Comparison of ENCODE assay signal across 11 cellular contexts in the genomic region with DNA sequence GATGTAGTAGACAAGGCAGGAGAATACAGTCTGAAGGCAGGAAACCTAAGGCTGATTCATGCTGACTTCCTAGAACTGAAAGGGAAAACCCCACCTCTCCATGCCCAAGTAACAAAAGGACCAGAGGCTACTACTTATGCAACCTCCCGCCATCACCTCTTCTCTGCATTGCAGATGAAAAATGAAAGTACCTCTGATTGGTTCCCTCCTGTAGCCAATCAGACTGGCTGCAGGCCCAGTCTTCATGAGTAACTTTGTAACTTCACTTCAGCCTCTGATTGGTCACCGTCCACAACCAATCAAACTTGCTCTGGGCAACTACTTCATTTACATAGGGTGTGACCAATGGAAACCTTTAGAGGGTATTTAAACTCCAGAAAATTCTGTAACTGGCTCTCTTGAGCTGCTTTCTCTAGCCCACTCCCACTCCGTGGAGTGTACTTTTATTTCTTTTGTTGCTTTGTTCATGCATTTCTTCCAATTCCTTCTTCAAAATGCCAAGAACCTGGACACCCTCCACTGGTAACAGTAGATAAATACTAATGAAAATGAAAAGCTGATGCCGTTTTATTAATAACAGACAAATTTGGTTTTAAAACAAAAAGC. TPM values are rescaled to one million over a fixed set of nuclear protein-coding genes. Genes with fewer than 3 reads are reported as not detected.
A peak's percentile ranks its signal among the peaks of the same experiment; 100 is the strongest.
DNase-seq lines count a peak whose midpoint lies in the region; ATAC-seq, FAIRE-seq and TF ChIP-seq lines count a peak whose summit lies in the region.
"Had no signal": no experiment of that assay in that cellular context is flagged by ENCODE, and none has a peak within 500 bp of the region (broad histone marks: within the 10 kb centered on the region; RNA-seq: fewer than 3 reads in every experiment).

No MANE protein-coding gene starts in this region.

- no peak overlapping the region for H3K9ac ChIP-seq in GM12878 (ENCODE audit: control insufficient read depth, insufficient read depth, low read length)

- peak; percentile 76 for DNase-seq in activated CD8-positive, alpha-beta memory T cell treated with anti-CD3 and anti-CD28 coated beads, Interleukin-2, amount 10 ng/mL, durations not matched to agents 7 days and 5 days
- DNase-seq in activated CD8-positive, alpha-beta memory T cell treated with anti-CD3 and anti-CD28 coated beads, Interleukin-2, amount 50 U/mL, for 4 hours: no peak
- DNase-seq in OCI-LY7 (ENCODE audit: low spot score) (peak; percentile 10), GM12878 (ENCODE audit: low read depth, low spot score) (no peak), coronary artery (ENCODE audit: low spot score) (no peak), mucosa of gallbladder (ENCODE audit: low spot score) (no peak)
- DNase-seq in stimulated activated CD4-positive, alpha-beta T cell treated with anti-CD3 and anti-CD28 coated beads, TNF-alpha, amount 100 ng/mL, for 48 hours (ENCODE audit: low read depth in 3 of 3): peak in 2 of 3 donors; percentile 45 to 52
- DNase-seq: activated effector memory CD4-positive, alpha-beta T cell treated with anti-CD3 and anti-CD28 coated beads, Interleukin-2, amount 50 U/mL, for 16 hours; CD4-positive, alpha-beta T cell; stomach had no signal

- H3K4me1 ChIP-seq in OCI-LY7 (ENCODE audit: insufficient read depth, low read length, poor library complexity, severe bottlenecking) (no peaks in the 10 kb centered on the region), GM12878 (ENCODE audit: control insufficient read depth, insufficient read depth, low read length) (peaks cover 8% of the 10 kb centered on the region)

- peak overlapping the region; percentile 12 for H3K4me3 Mint-ChIP-seq in activated CD8-positive, alpha-beta memory T cell treated with anti-CD3 and anti-CD28 coated beads, Interleukin-2, amount 10 ng/mL, durations not matched to agents 7 days and 5 days
- H3K4me3 Mint-ChIP-seq: CD4-positive, alpha-beta T cell had no signal

- POLR2A ChIA-PET in OCI-LY7 (lab: Charles Lee) (interaction anchor here (1.1 kb wide), 1 partner anchor 9 kb away, joined by 6 read pairs; no protein-coding TSS in a partner anchor), GM12878 (lab: Charles Lee) (no interaction called here)

- H2AFZ ChIP-seq in OCI-LY7 (ENCODE audit: low read length) (no peak overlapping the region), GM12878 (ENCODE audit: control insufficient read depth, low read depth, low read length) (no peak overlapping the region)

- no peak for FAIRE-seq in GM12878 (lab: Jason Lieb, UNC)

- peak; percentile 93 for ATAC-seq in activated CD8-positive, alpha-beta memory T cell treated with anti-CD3 and anti-CD28 coated beads, Interleukin-2, amount 10 ng/mL, durations not matched to agents 7 days and 5 days
- ATAC-seq in GM12878 (peak; percentile 79), GM19467 (IDR thresholded peaks at IDR 0.05; ENCODE audit: unreplicated experiment) (no peak)

- RAD21 ChIA-PET in GM12878 (lab: Charles Lee; ENCODE audit: unreplicated experiment): no interaction called here

- peaks cover 4 to 6% of the 10 kb centered on the region in 2 experiments for H3K27me3 ChIP-seq in GM12878 (replicated peaks in 1 of 2; ENCODE audit: control insufficient read depth in 2 of 2, insufficient read depth in 2 of 2, low read length in 1 of 2)

- H3K4me2 ChIP-seq in OCI-LY7 (ENCODE audit: low read length) (no peak overlapping the region), GM12878 (ENCODE audit: control insufficient read depth, insufficient read depth) (no peak overlapping the region)

- H3K9me2 ChIP-seq in OCI-LY7 (ENCODE audit: insufficient read depth, low read length): no peaks in the 10 kb centered on the region

- in situ Hi-C loops in GM12878 (cut with MboI): no loop called here

- SMC1A ChIA-PET in GM12878 (lab: Charles Lee; ENCODE audit: uncharacterized antibody, unreplicated experiment): interaction anchor here (0.7 to 0.9 kb wide), 2 partner anchors 15 to 47 kb away, joined by 3 read pairs; no protein-coding TSS in a partner anchor

- intact Hi-C loops in OCI-LY7 (cut with micrococcal nuclease; ENCODE audit: unreplicated experiment): no loop called here
- intact Hi-C loops in GM12878 (cut with micrococcal nuclease; ENCODE audit: unreplicated experiment): no loop called here

- H3K27ac Mint-ChIP-seq in activated CD8-positive, alpha-beta memory T cell treated with anti-CD3 and anti-CD28 coated beads, Interleukin-2, amount 10 ng/mL, durations not matched to agents 7 days and 5 days: no peak overlapping the region
- H3K27ac Mint-ChIP-seq: CD4-positive, alpha-beta T cell had no signal

- H3K79me2 ChIP-seq in OCI-LY7 (ENCODE audit: insufficient read depth, low read depth, low read length): no peaks in the 10 kb centered on the region
- H3K79me2 ChIP-seq in GM12878 (ENCODE audit: control insufficient read depth, insufficient read depth, low read length): no peaks in the 10 kb centered on the region

- H3K27ac ChIP-seq in OCI-LY7 (ENCODE audit: low read depth, low read length, poor library complexity, severe bottlenecking): no peak overlapping the region
- no peak overlapping the region for H3K27ac ChIP-seq in GM12878 (ENCODE audit: control insufficient read depth, insufficient read depth)
- no peak overlapping the region for H3K27ac ChIP-seq in coronary artery
- H3K27ac ChIP-seq: stomach had no signal

- H3K9me3 ChIP-seq in OCI-LY7 (ENCODE audit: low read length) (no peaks in the 10 kb centered on the region), GM12878 (replicated peaks; ENCODE audit: control insufficient read depth, insufficient read depth, low read length) (no peaks in the 10 kb centered on the region; the same call in 1 of the 3 replicates)

- H3K36me3 ChIP-seq in OCI-LY7 (ENCODE audit: insufficient read depth, low read length) (no peaks in the 10 kb centered on the region), GM12878 (ENCODE audit: control insufficient read depth in 2 of 2, insufficient read depth in 2 of 2, low read length in 1 of 2) (no peaks in the 10 kb centered on the region)
- H3K36me3 ChIP-seq: stomach had no signal

- CTCF ChIA-PET in activated CD8-positive, alpha-beta memory T cell treated with anti-CD3 and anti-CD28 coated beads, Interleukin-2, amount 10 ng/mL, durations not matched to agents 7 days and 5 days (lab: Charles Lee): interaction anchor here (1.0 to 1.3 kb wide), 3 partner anchors 8 to 149 kb away, joined by 3 to 5 read pairs (median 3); partner anchors contain the start of gene GDPD5
- CTCF ChIA-PET in OCI-LY7 (lab: Charles Lee; ENCODE audit: unreplicated experiment) (no interaction called here), GM12878 (lab: Yijun Ruan, JAX) (interaction anchor here (0.7 to 2.4 kb wide), 3 partner anchors 8 to 39 kb away, joined by 3 to 6 read pairs (median 4); no protein-coding TSS in a partner anchor)

- no peak for TF ChIP-seq RAD21 in GM12878 (IDR thresholded peaks at IDR 0.05; ENCODE audit: insufficient read depth, low read depth, low read length)

- H3K4me3 ChIP-seq in OCI-LY7 (ENCODE audit: low read depth, low read length, poor library complexity, severe bottlenecking) (no peak overlapping the region), GM12878 (no peak overlapping the region), coronary artery (no peak overlapping the region)
- H3K4me3 ChIP-seq: stomach had no signal

- H4K20me1 ChIP-seq in OCI-LY7 (ENCODE audit: insufficient read depth, low read length) (no peaks in the 10 kb centered on the region), GM12878 (ENCODE audit: control insufficient read depth, insufficient read depth) (no peaks in the 10 kb centered on the region)

- peaks cover 64% of the 10 kb centered on the region for H3K27me3 Mint-ChIP-seq in activated CD8-positive, alpha-beta memory T cell treated with anti-CD3 and anti-CD28 coated beads, Interleukin-2, amount 10 ng/mL, durations not matched to agents 7 days and 5 days

- no peak for TF ChIP-seq CTCF in OCI-LY7 (conservative IDR thresholded peaks at IDR 0.05; ENCODE audit: low read length)
- TF ChIP-seq CTCF in GM12878 (IDR thresholded peaks at IDR 0.05 in 2 of 3, conservative IDR thresholded peaks at IDR 0.05 in 1 of 3; ENCODE audit: control insufficient read depth in 2 of 3, extremely low read depth in 1 of 3, insufficient read depth in 1 of 3, low read depth in 3 of 3, low read length in 3 of 3): no peak
- TF ChIP-seq CTCF in coronary artery (IDR thresholded peaks at IDR 0.05): no peak

- 62% methylated on average over 4 of the region's 4 CpGs for WGBS in GM12878 (ENCODE audit: insufficient coverage, insufficient replicate concordance, low lambda C conversion rate, missing lambda C conversion rate)

- no TSS peak for BruUV-seq in OCI-LY7 (replicated peaks; lab: Mats Ljungman, UMichigan)
- no TSS peak for BruUV-seq in GM12878 (replicated peaks; lab: Mats Ljungman, UMichigan)

- no peak for TF ChIP-seq EP300 in GM12878 (IDR thresholded peaks at IDR 0.05; ENCODE audit: borderline replicate concordance in 1 of 2, control insufficient read depth in 1 of 2, low read depth in 2 of 2, low read length in 2 of 2)

- peaks cover 4% of the 10 kb centered on the region for H3K36me3 Mint-ChIP-seq in activated CD8-positive, alpha-beta memory T cell treated with anti-CD3 and anti-CD28 coated beads, Interleukin-2, amount 10 ng/mL, durations not matched to agents 7 days and 5 days

- peaks cover 3% of the 10 kb centered on the region for H3K9me3 Mint-ChIP-seq in activated CD8-positive, alpha-beta memory T cell treated with anti-CD3 and anti-CD28 coated beads, Interleukin-2, amount 10 ng/mL, durations not matched to agents 7 days and 5 days (ENCODE audit: low read depth)
- H3K9me3 Mint-ChIP-seq: CD4-positive, alpha-beta T cell had no signal

- TF ChIP-seq POLR2A in GM12878 (IDR thresholded peaks at IDR 0.05; ENCODE audit: low read depth, low read length): no peak

- peaks cover 29% of the 10 kb centered on the region for H3K4me1 Mint-ChIP-seq in activated CD8-positive, alpha-beta memory T cell treated with anti-CD3 and anti-CD28 coated beads, Interleukin-2, amount 10 ng/mL, durations not matched to agents 7 days and 5 days

RNA-seq across cellular contexts. Expression of gene MAP6, which starts 5.2 kb away (rescaled TPM):
- total RNA-seq in activated CD8-positive, alpha-beta memory T cell treated with anti-CD3 and anti-CD28 coated beads, Interleukin-2, amount 10 ng/mL, durations not matched to agents 7 days and 5 days: under 1 TPM; 0.30 to 0.70 TPM
- not detected in 2 replicates for total RNA-seq in OCI-LY7 (2014; rRNA removed; shearing (Covaris generic))
- total RNA-seq in OCI-LY7 (2022) (not detected in 2 replicates), GM12878 (2014; rRNA removed) (0.06 and 0.33 TPM in 2 replicates), GM12878 (2014; rRNA removed; fragmentation: Illumina TruSeq; extraction: Trizol) (0.09 TPM in 2 replicates), GM12878 (2021) (0.21 TPM in 1 of 2 replicates, not detected in the other), mucosa of gallbladder (13.3 TPM)
- total RNA-seq in GM12878 (2013; cell fraction: nucleolus; rRNA removed): not detected in 2 replicates
- not detected for polyA plus RNA-seq in GM12878 (2011; ENCODE audit: low read depth)
- polyA plus RNA-seq in GM12878 (2011; rRNA removed) (not detected in 2 replicates), GM12878 (2014; fragmentation: Illumina TruSeq; extraction: Trizol) (0.19 and 0.32 TPM in 2 replicates), GM12878 (2014; fragmentation: Nextera tagmentation; extraction: Ambion mirVana) (under 1 TPM in 1 of 2 experiments, not detected in 1; 0.11 TPM), GM12878 (2014; rRNA removed) (0.05 and 0.14 TPM in 2 replicates), GM12878 (2016; fragmentation: Nextera tagmentation; extraction: Ambion mirVana) (not detected)
- not detected in 2 replicates for polyA plus RNA-seq in GM12878 (2011; cell fraction: cytosol; rRNA removed)
- polyA plus RNA-seq in GM12878 (2011; cell fraction: nucleus; rRNA removed): not detected in 2 replicates
- 0.04 TPM in 1 of 2 replicates, not detected in the other for polyA plus RNA-seq in GM12878 (2012)
- not detected in 2 replicates for polyA minus RNA-seq in GM12878 (2011; rRNA and poly(A)+ RNA removed)
- polyA minus RNA-seq in GM12878 (2011; cell fraction: cytosol; rRNA and poly(A)+ RNA removed): not detected in 2 replicates
- polyA minus RNA-seq in GM12878 (2011; cell fraction: nucleus; rRNA and poly(A)+ RNA removed): not detected in 2 replicates
- total RNA-seq: CD4-positive, alpha-beta T cell had no signal

RNA-seq across cellular contexts. Expression of gene MOGAT2, which starts 43.6 kb away (rescaled TPM):
- not detected for total RNA-seq in activated CD8-positive, alpha-beta memory T cell treated with anti-CD3 and anti-CD28 coated beads, Interleukin-2, amount 10 ng/mL, durations not matched to agents 7 days and 5 days
- total RNA-seq in OCI-LY7 (2014; rRNA removed; shearing (Covaris generic)): not detected in 2 replicates
- total RNA-seq in OCI-LY7 (2022) (not detected in 2 replicates), GM12878 (2014; rRNA removed) (0.05 and 0.28 TPM in 2 replicates), GM12878 (2014; rRNA removed; fragmentation: Illumina TruSeq; extraction: Trizol) (0.18 and 0.23 TPM in 2 replicates), GM12878 (2021) (0.44 and 0.45 TPM in 2 replicates), mucosa of gallbladder (1.4 TPM)
- total RNA-seq in GM12878 (2013; cell fraction: nucleolus; rRNA removed): 0.27 TPM in 2 replicates
- 0.17 TPM for polyA plus RNA-seq in GM12878 (2011; ENCODE audit: low read depth)
- polyA plus RNA-seq in GM12878 (2011; rRNA removed) (0.24 and 0.45 TPM in 2 replicates), GM12878 (2014; fragmentation: Illumina TruSeq; extraction: Trizol) (0.31 and 0.32 TPM in 2 replicates), GM12878 (2014; fragmentation: Nextera tagmentation; extraction: Ambion mirVana) (under 1 TPM; 0.16 to 0.21 TPM), GM12878 (2014; rRNA removed) (0.18 and 0.22 TPM in 2 replicates), GM12878 (2016; fragmentation: Nextera tagmentation; extraction: Ambion mirVana) (under 1 TPM in 1 of 2 experiments, not detected in 1; 0.15 TPM)
- polyA plus RNA-seq in GM12878 (2011; cell fraction: cytosol; rRNA removed): 0.49 and 0.57 TPM in 2 replicates
- 0.35 and 0.49 TPM in 2 replicates for polyA plus RNA-seq in GM12878 (2011; cell fraction: nucleus; rRNA removed)
- 0.13 and 0.23 TPM in 2 replicates for polyA plus RNA-seq in GM12878 (2012)
- 0.66 and 0.72 TPM in 2 replicates for polyA minus RNA-seq in GM12878 (2011; rRNA and poly(A)+ RNA removed)
- polyA minus RNA-seq in GM12878 (2011; cell fraction: cytosol; rRNA and poly(A)+ RNA removed): not detected in 2 replicates
- 0.12 and 0.38 TPM in 2 replicates for polyA minus RNA-seq in GM12878 (2011; cell fraction: nucleus; rRNA and poly(A)+ RNA removed)
- total RNA-seq: CD4-positive, alpha-beta T cell had no signal

Comparison
In these comparisons a context has a peak if more than half of its experiments do, and no peak if none do; other contexts are left out.
1. DNase-seq: peak in activated CD8-positive, alpha-beta memory T cell treated with anti-CD3 and anti-CD28 coated beads, Interleukin-2, amount 10 ng/mL, durations not matched to agents 7 days and 5 days (single experiment), OCI-LY7 (single experiment) and stimulated activated CD4-positive, alpha-beta T cell treated with anti-CD3 and anti-CD28 coated beads, TNF-alpha, amount 100 ng/mL, for 48 hours (2 of 3); none in activated CD8-positive, alpha-beta memory T cell treated with anti-CD3 and anti-CD28 coated beads, Interleukin-2, amount 50 U/mL, for 4 hours (single experiment), GM12878 (single experiment), coronary artery (single experiment) and mucosa of gallbladder (single experiment).